Comparison of ENCODE assay signal across 24 cellular contexts in genomic region chr5:139852696-139853095, GRCh38. TPM values are rescaled to one million over a fixed set of nuclear protein-coding genes. Genes with fewer than 3 reads are reported as not detected.
"Had no signal": no experiment of that assay in that cellular context is flagged by ENCODE, and none has a peak within 500 bp of the region (broad histone marks: within the 10 kb centered on the region; RNA-seq: fewer than 3 reads in every experiment).

No MANE protein-coding gene starts in this region.

- H3K4me2 ChIP-seq: KMS-11 had no signal

- H3K4me3 ChIP-seq: SK-N-MC had no signal

- H3K9ac ChIP-seq: KMS-11 had no signal

- ATAC-seq: activated CD8-positive, alpha-beta T cell treated with anti-CD3 and anti-CD28 coated beads, Interleukin-2, amount 10 ng/mL, durations not matched to agents 7 days and 5 days; activated naive CD4-positive, alpha-beta T cell treated with anti-CD3 and anti-CD28 coated beads, Interleukin-2, amount 50 U/mL, for 72 hours; Right ventricle myocardium inferior; T-cell had no signal

- H3K36me3 ChIP-seq: WERI-Rb-1 had no signal

- H3K27ac ChIP-seq: KMS-11, SK-N-MC, WERI-Rb-1 had no signal

- DNase-seq: activated CD4-positive, alpha-beta T cell treated with anti-CD3 and anti-CD28 coated beads for 48 hours; activated CD4-positive, alpha-beta T cell treated with anti-CD3 and anti-CD28 coated beads, Interleukin-2, amount 50 U/mL, for 4 hours; activated CD8-positive, alpha-beta memory T cell treated with anti-CD3 and anti-CD28 coated beads, Interleukin-2, amount 50 U/mL, for 48 hours; activated CD8-positive, alpha-beta T cell treated with anti-CD3 and anti-CD28 coated beads, Interleukin-2, amount 10 ng/mL, durations not matched to agents 7 days and 5 days; activated T-cell treated with anti-CD3 and anti-CD28 coated beads, Interleukin-2, amount 50 U/mL, for 1 hour; MV-4-11; NCI-H1092 treated with DMSO at 0.1 percent for 48 hours; NCI-H1417 treated with DMSO at 0.1 percent for 48 hours; NCI-H1694; NCI-H2029; NCI-H2107; NCI-H2171 treated with DMSO at 0.1 percent for 48 hours; NCI-H226; NCI-H526; NCI-H82; T-cell; WERI-Rb-1 had no signal

RNA-seq across cellular contexts. Expression of gene PSD2, which starts 57.1 kb away (rescaled TPM):
- total RNA-seq: activated CD8-positive, alpha-beta T cell treated with anti-CD3 and anti-CD28 coated beads, Interleukin-2, amount 10 ng/mL, durations not matched to agents 7 days and 5 days; activated naive CD4-positive, alpha-beta T cell treated with anti-CD3 and anti-CD28 coated beads, Interleukin-2, amount 50 U/mL, for 72 hours; MCF 10A; Right ventricle myocardium inferior; RPMI7951; T-helper 2 cell treated with Interferon-gamma antibody and Interleukin-4, amounts not matched to agents 100 ng/mL and 5 ng/mL, for 36 hours had no signal
